ENCODE assay signal across 8 cellular contexts in the genomic region with DNA sequence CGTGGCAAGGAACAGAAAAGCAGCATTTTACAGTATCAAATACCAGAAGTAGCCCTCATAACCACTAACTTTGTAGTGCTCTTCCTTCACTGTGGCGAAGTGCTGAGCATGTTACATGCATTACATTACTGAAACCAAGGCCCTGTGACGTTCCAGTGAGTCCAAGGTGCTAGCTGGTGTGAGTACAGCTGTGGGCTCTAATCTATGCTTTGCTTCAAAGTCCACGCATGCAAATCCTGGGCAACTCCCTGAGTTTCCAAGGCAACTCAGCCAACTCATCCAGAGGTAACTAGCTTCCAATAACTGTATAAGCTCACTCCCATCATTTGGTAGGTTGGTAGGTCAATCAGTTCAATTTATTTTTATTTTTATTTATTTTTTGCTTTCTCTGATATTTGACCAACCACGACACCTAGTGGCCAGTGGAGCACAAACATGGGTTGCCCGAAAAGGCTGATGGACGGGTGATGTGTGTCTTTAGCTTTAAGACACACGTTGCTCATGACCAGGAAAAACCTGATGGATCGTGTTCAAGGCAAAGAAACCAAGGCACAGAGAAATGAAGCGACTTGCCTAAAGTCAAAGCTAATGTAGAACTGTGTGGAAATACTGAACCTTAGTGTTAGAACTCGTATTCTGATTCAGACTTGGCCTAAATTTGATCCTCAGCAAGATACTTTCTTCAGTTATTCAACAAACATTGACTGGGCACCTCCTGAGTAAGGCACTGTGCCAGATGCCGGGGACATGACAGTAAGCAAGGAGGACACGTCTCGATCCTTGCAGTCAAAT.
DNase-seq lines count a peak whose midpoint lies in the region; ATAC-seq, FAIRE-seq and TF ChIP-seq lines count a peak whose summit lies in the region.

No MANE protein-coding gene starts in this region.

- no peak overlapping the region for H2BK120ac ChIP-seq in neuronal stem cell (ENCODE audit: low read depth, low read length)

- H3K27me3 Mint-ChIP-seq in activated T-cell treated with anti-CD3 and anti-CD28 coated beads, Interleukin-2, amount 50 U/mL, for 72 hours (ENCODE audit: low read depth), result peaks cover 21% of the 10 kb centered on the region

- H3K14ac ChIP-seq in neuronal stem cell (ENCODE audit: low read length), result no peak overlapping the region

- H2BK12ac ChIP-seq in neuronal stem cell (ENCODE audit: low read length), result no peak overlapping the region

- H4K20me1 ChIP-seq in DND-41 (ENCODE audit: insufficient read depth, low read length) (no peaks in the 10 kb centered on the region), OCI-LY7 (ENCODE audit: insufficient read depth, low read length) (no peaks in the 10 kb centered on the region)

- no TSS peak for BruUV-seq in OCI-LY7 (replicated peaks; lab: Mats Ljungman, UMichigan)

- DNase-seq in DND-41 (peak; percentile 59), HL-60 (ENCODE audit: low read depth in 1 of 2, low spot score in 1 of 2) (peak in 1 of 2 experiments; percentile 48), OCI-LY7 (ENCODE audit: low spot score) (peak; percentile 84), fibroblast of pulmonary artery (ENCODE audit: low read depth) (peak; percentile 78), neuronal stem cell (ENCODE audit: low spot score) (peak; percentile 57), urothelium cell line (ENCODE audit: low spot score) (peak; percentile 73)
- peak; percentile 54 to 58 for DNase-seq in activated T-cell treated with anti-CD3 and anti-CD28 coated beads, Interleukin-2, amount 50 U/mL, for 72 hours

- H3K4ac ChIP-seq in neuronal stem cell (ENCODE audit: low read length), result no peak overlapping the region

- FAIRE-seq in urothelium cell line (lab: Jason Lieb, UNC), result peak; percentile 37

- H3K18ac ChIP-seq in neuronal stem cell (ENCODE audit: low read length), result no peak overlapping the region

- H3K27me3 ChIP-seq in DND-41 (ENCODE audit: insufficient read depth, low read length, poor library complexity) (peaks cover 26% of the 10 kb centered on the region), HL-60 (ENCODE audit: insufficient read depth, poor library complexity, severe bottlenecking) (peaks cover 12% of the 10 kb centered on the region), neuronal stem cell (ENCODE audit: control insufficient read depth in 3 of 3, insufficient read depth in 3 of 3, low read depth in 1 of 3, low read length in 3 of 3) (no peaks in the 10 kb centered on the region)

- no peaks in the 10 kb centered on the region for H3K9me3 Mint-ChIP-seq in activated T-cell treated with anti-CD3 and anti-CD28 coated beads, Interleukin-2, amount 50 U/mL, for 72 hours

- CTCF ChIA-PET in OCI-LY7 (lab: Charles Lee; ENCODE audit: unreplicated experiment), result interaction anchor here (0.7 to 3.1 kb wide), 18 partner anchors 11 to 224 kb away, joined by 3 to 25 read pairs (median 5); no protein-coding TSS in a partner anchor

- H3K79me2 ChIP-seq in DND-41 (ENCODE audit: insufficient read depth, low read length), result no peaks in the 10 kb centered on the region
- no peaks in the 10 kb centered on the region for H3K79me2 ChIP-seq in OCI-LY7 (ENCODE audit: insufficient read depth, low read depth, low read length)

- H2AK5ac ChIP-seq in neuronal stem cell (ENCODE audit: low read depth, low read length), result no peak overlapping the region

- H3K36me3 ChIP-seq in DND-41 (ENCODE audit: insufficient read depth, low read length), result no peaks in the 10 kb centered on the region
- H3K36me3 ChIP-seq in OCI-LY7 (ENCODE audit: insufficient read depth, low read length), result no peaks in the 10 kb centered on the region
- no peaks in the 10 kb centered on the region for H3K36me3 ChIP-seq in neuronal stem cell (replicated peaks in 1 of 2; ENCODE audit: control insufficient read depth in 2 of 2, insufficient read depth in 2 of 2, low read length in 2 of 2)

- no peaks in the 10 kb centered on the region for H3K4me1 Mint-ChIP-seq in activated T-cell treated with anti-CD3 and anti-CD28 coated beads, Interleukin-2, amount 50 U/mL, for 72 hours (ENCODE audit: low read depth)

- H2AFZ ChIP-seq in DND-41 (ENCODE audit: low read depth, low read length) (peak overlapping the region; percentile 70), OCI-LY7 (ENCODE audit: low read length) (peak overlapping the region; percentile 91), neuronal stem cell (ENCODE audit: low read length) (peak overlapping the region; percentile 23)

- H3K79me1 ChIP-seq in neuronal stem cell (ENCODE audit: low read depth, low read length), result no peaks in the 10 kb centered on the region

- H2BK15ac ChIP-seq in neuronal stem cell (ENCODE audit: low read length), result no peak overlapping the region

- TF ChIP-seq CTCF in DND-41 (IDR thresholded peaks at IDR 0.05; ENCODE audit: borderline replicate concordance, extremely low read depth, low read length, poor library complexity, severe bottlenecking) (peak; percentile 83), HL-60 (IDR thresholded peaks at IDR 0.05; ENCODE audit: insufficient read depth, low read length) (peak; percentile 42), OCI-LY7 (conservative IDR thresholded peaks at IDR 0.05; ENCODE audit: low read length) (peak; percentile 100), fibroblast of pulmonary artery (IDR thresholded peaks at IDR 0.05; ENCODE audit: low read length, missing control alignments) (peak; percentile 78)

- no peak overlapping the region for H3K4me3 Mint-ChIP-seq in activated T-cell treated with anti-CD3 and anti-CD28 coated beads, Interleukin-2, amount 50 U/mL, for 72 hours

- H4K8ac ChIP-seq in neuronal stem cell (ENCODE audit: low read depth, low read length), result no peak overlapping the region

- H3K27ac ChIP-seq in DND-41 (ENCODE audit: low read length) (peak overlapping the region; percentile 32; the same call in 1 of the 2 replicates), HL-60 (replicated peaks) (no peak overlapping the region), OCI-LY7 (ENCODE audit: low read depth, low read length, poor library complexity, severe bottlenecking) (peak overlapping the region; percentile 39), neuronal stem cell (replicated peaks; ENCODE audit: low read length) (no peak overlapping the region)

- WGBS in neuronal stem cell (ENCODE audit: extremely low coverage in 2 of 2, insufficient read length in 2 of 2, insufficient replicate concordance in 1 of 2), 2 donors, result no CpG with 5 or more reads among the region's 14 CpGs

- H3K4me3 ChIP-seq in DND-41 (ENCODE audit: low read depth in 1 of 2, low read length in 2 of 2) (no peak overlapping the region), HL-60 (replicated peaks; ENCODE audit: insufficient read depth, low read length) (no peak overlapping the region), OCI-LY7 (ENCODE audit: low read depth, low read length, poor library complexity, severe bottlenecking) (no peak overlapping the region), fibroblast of pulmonary artery (replicated peaks; ENCODE audit: low read depth, low read length) (no peak overlapping the region), neuronal stem cell (ENCODE audit: low read length in 2 of 2) (no peak overlapping the region)

- H3K23ac ChIP-seq in neuronal stem cell (ENCODE audit: low read depth, low read length, poor library complexity), result no peak overlapping the region

- ATAC-seq in DND-41 (ENCODE audit: insufficient read depth, low read depth) (peak; percentile 86), GM21390 (IDR thresholded peaks at IDR 0.05; ENCODE audit: unreplicated experiment) (peak; percentile 99)
- peak; percentile 81 to 85 for ATAC-seq in activated T-cell treated with anti-CD3 and anti-CD28 coated beads, Interleukin-2, amount 50 U/mL, for 72 hours (replicated peaks in 1 of 2)

- H3K9me2 ChIP-seq in OCI-LY7 (ENCODE audit: insufficient read depth, low read length), result no peaks in the 10 kb centered on the region

- H3K9ac ChIP-seq in DND-41 (ENCODE audit: low read depth, low read length) (no peak overlapping the region), neuronal stem cell (ENCODE audit: low read depth, low read length, poor library complexity) (no peak overlapping the region)

- H3K27ac Mint-ChIP-seq in activated T-cell treated with anti-CD3 and anti-CD28 coated beads, Interleukin-2, amount 50 U/mL, for 72 hours, result no peak overlapping the region

- H2BK5ac ChIP-seq in neuronal stem cell (ENCODE audit: low read length), result no peak overlapping the region

- no peak overlapping the region for H3K4me2 ChIP-seq in DND-41 (ENCODE audit: insufficient read depth, low read length)
- H3K4me2 ChIP-seq in OCI-LY7 (ENCODE audit: low read length), result peak overlapping the region; percentile 43
- no peak overlapping the region for H3K4me2 ChIP-seq in neuronal stem cell (ENCODE audit: insufficient read depth, low read length, poor library complexity, severe bottlenecking)

- H3K36me3 Mint-ChIP-seq in activated T-cell treated with anti-CD3 and anti-CD28 coated beads, Interleukin-2, amount 50 U/mL, for 72 hours (ENCODE audit: insufficient read depth in 2 of 2), result no peaks in the 10 kb centered on the region

- intact Hi-C loops in OCI-LY7 (cut with micrococcal nuclease; ENCODE audit: unreplicated experiment), result loop anchor here (1.0 to 5.0 kb wide), 5 partner anchors 24 to 328 kb away; partner anchors contain the start of gene SERBP1

- H3K4me1 ChIP-seq in DND-41 (ENCODE audit: insufficient read depth, low read length) (peaks cover 4% of the 10 kb centered on the region; the same call in 1 of the 2 replicates), OCI-LY7 (ENCODE audit: insufficient read depth, low read length, poor library complexity, severe bottlenecking) (peaks cover 30% of the 10 kb centered on the region), neuronal stem cell (ENCODE audit: control insufficient read depth in 2 of 2, insufficient read depth in 1 of 2, low read depth in 1 of 2, low read length in 2 of 2) (peaks cover 0 to 2% of the 10 kb centered on the region in 2 donors)

- no peak overlapping the region for H4K91ac ChIP-seq in neuronal stem cell (ENCODE audit: low read depth, low read length, poor library complexity)

- no peaks in the 10 kb centered on the region for H3K9me3 ChIP-seq in DND-41 (ENCODE audit: insufficient read depth, low read length, severe bottlenecking)
- H3K9me3 ChIP-seq in OCI-LY7 (ENCODE audit: low read length), result no peaks in the 10 kb centered on the region
- no peaks in the 10 kb centered on the region for H3K9me3 ChIP-seq in neuronal stem cell (replicated peaks in 1 of 2; ENCODE audit: control insufficient read depth in 2 of 2, insufficient read depth in 1 of 2, low read depth in 1 of 2, low read length in 2 of 2)

- POLR2A ChIA-PET in OCI-LY7 (lab: Charles Lee), result interaction anchor here (0.5 to 4.3 kb wide), 19 partner anchors 9 to 248 kb away, joined by 3 to 29 read pairs (median 4); partner anchors contain the start of gene GADD45A

Comparison
In these comparisons a context has a peak if more than half of its experiments do, and no peak if none do; other contexts are left out.
1. H2AFZ ChIP-seq: peak in every context shown above with its lines; median percentile 91 in OCI-LY7; 70 in DND-41; 23 in neuronal stem cell.
2. H3K27ac ChIP-seq: peak in DND-41 (single experiment) and OCI-LY7 (single experiment); none in HL-60 (single experiment) and neuronal stem cell (single experiment).
3. CTCF ChIP-seq: peak in every context shown above with its lines; median percentile 100 in OCI-LY7; 83 in DND-41; 78 in fibroblast of pulmonary artery; 42 in HL-60.
4. Peak in every context shown above with its lines, with median percentiles within 50 percentile points of each other: ATAC-seq.